20 cellular contexts compared by ENCODE assay signal in the genomic region with DNA sequence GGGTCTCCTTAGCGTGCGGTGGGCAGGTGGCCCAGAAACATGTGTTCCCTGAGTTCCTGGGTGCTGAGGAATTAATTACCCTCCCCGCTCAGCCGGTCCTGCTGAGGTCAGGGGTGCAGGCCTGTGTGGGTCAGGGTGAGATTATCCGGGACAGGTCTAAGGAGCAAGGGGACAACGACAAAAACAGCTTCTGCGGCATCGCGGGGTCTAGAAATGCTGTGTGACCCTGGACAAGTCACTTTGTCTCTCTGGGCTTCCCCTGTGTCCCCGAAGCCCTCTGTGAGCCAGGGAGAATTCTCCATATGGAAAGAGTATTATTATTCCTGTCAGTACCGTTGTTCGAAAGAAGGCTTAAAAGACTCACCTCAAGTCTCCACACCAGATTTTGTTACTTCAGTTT.
A peak's percentile ranks its signal among the peaks of the same experiment; 100 is the strongest.
DNase-seq lines count a peak whose midpoint lies in the region; ATAC-seq, FAIRE-seq and TF ChIP-seq lines count a peak whose summit lies in the region.
"Had no signal": no experiment of that assay in that cellular context is flagged by ENCODE, and none has a peak within 500 bp of the region (broad histone marks: within the 10 kb centered on the region; RNA-seq: fewer than 3 reads in every experiment).

No MANE protein-coding gene starts in this region.

- no peak for TF ChIP-seq POLR2A in HepG2 (IDR thresholded peaks at IDR 0.05; ENCODE audit: insufficient read depth in 1 of 2, low read depth in 2 of 2, low read length in 2 of 2)
- TF ChIP-seq POLR2A in right lobe of liver (IDR thresholded peaks at IDR 0.05), result no peak

- 35% methylated on average over 9 of the region's 12 CpGs for WGBS in HepG2 (ENCODE audit: low lambda C conversion rate)
- 61% methylated on average over 4 of the region's 12 CpGs for WGBS in right lobe of liver (ENCODE audit: insufficient coverage, low coverage, low lambda C conversion rate, missing lambda C conversion rate)
- no CpG with 5 or more reads among the region's 12 CpGs for WGBS in neuronal stem cell (ENCODE audit: extremely low coverage in 2 of 2, insufficient read length in 2 of 2, insufficient replicate concordance in 1 of 2), 2 donors

- no peak overlapping the region for H3K9ac ChIP-seq in HepG2 (ENCODE audit: insufficient read depth, low read depth, low read length)
- no peak overlapping the region for H3K9ac ChIP-seq in neuronal stem cell (ENCODE audit: low read depth, low read length, poor library complexity)

- intact Hi-C loops in HepG2 (cut with micrococcal nuclease; ENCODE audit: unreplicated experiment), result no loop called here
- intact Hi-C loops in right lobe of liver (cut with DNase I), result no loop called here

- TF ChIP-seq RAD21 in HepG2 (CRISPR knock-in tag; IDR thresholded peaks at IDR 0.05), result no peak

- H3K36me3 ChIP-seq in HepG2 (replicated peaks in 1 of 2; ENCODE audit: control insufficient read depth in 1 of 2, insufficient read depth in 2 of 2, low read length in 2 of 2) (no peaks in the 10 kb centered on the region), right lobe of liver (no peaks in the 10 kb centered on the region), neuronal stem cell (replicated peaks in 1 of 2; ENCODE audit: control insufficient read depth in 2 of 2, insufficient read depth in 2 of 2, low read length in 2 of 2) (no peaks in the 10 kb centered on the region), SJCRH30 (no peaks in the 10 kb centered on the region)

- no peaks in the 10 kb centered on the region for H4K20me1 ChIP-seq in HepG2 (ENCODE audit: insufficient read depth, low read length)

- H3K4me2 ChIP-seq in HepG2 (ENCODE audit: low read depth, low read length) (no peak overlapping the region), neuronal stem cell (ENCODE audit: insufficient read depth, low read length, poor library complexity, severe bottlenecking) (no peak overlapping the region)
- H3K4me2 ChIP-seq: A549 had no signal

- H2BK12ac ChIP-seq in neuronal stem cell (ENCODE audit: low read length), result no peak overlapping the region

- POLR2A ChIA-PET in HepG2 (lab: Yijun Ruan, JAX), result no interaction called here

- TF ChIP-seq CTCF in HepG2 (CRISPR knock-in tag; IDR thresholded peaks at IDR 0.05) (no peak), right lobe of liver (IDR thresholded peaks at IDR 0.05) (no peak)

- H3K4me3 ChIP-seq in HepG2 (replicated peaks in 1 of 3; ENCODE audit: insufficient read depth in 1 of 3, low read depth in 2 of 3, low read length in 3 of 3) (no peak overlapping the region), right lobe of liver (no peak overlapping the region), neuronal stem cell (ENCODE audit: low read length in 2 of 2) (no peak overlapping the region), SJCRH30 (no peak overlapping the region)
- H3K4me3 ChIP-seq: A549 had no signal

- no peak overlapping the region for H4K8ac ChIP-seq in neuronal stem cell (ENCODE audit: low read depth, low read length)

- H3K79me1 ChIP-seq in neuronal stem cell (ENCODE audit: low read depth, low read length), result no peaks in the 10 kb centered on the region

- ATAC-seq in HepG2, result no peak
- ATAC-seq in right lobe of liver, result no peak
- ATAC-seq in HG02938 (IDR thresholded peaks at IDR 0.05; ENCODE audit: unreplicated experiment), result no peak
- ATAC-seq: A549 had no signal

- H3K27me3 ChIP-seq in HepG2 (ENCODE audit: control insufficient read depth in 1 of 2, insufficient read depth in 2 of 2, low read length in 2 of 2) (peaks cover 0 to 11% of the 10 kb centered on the region in 2 experiments; a peak in 2 of 5 replicates), right lobe of liver (peaks cover 0 to 9% of the 10 kb centered on the region in 2 donors), neuronal stem cell (ENCODE audit: control insufficient read depth in 3 of 3, insufficient read depth in 3 of 3, low read depth in 1 of 3, low read length in 3 of 3) (peaks cover 0 to 3% (median 0%) of the 10 kb centered on the region in 3 experiments), SJCRH30 (no peaks in the 10 kb centered on the region)

- H3K79me2 ChIP-seq in HepG2 (ENCODE audit: insufficient read depth, low read length), result no peaks in the 10 kb centered on the region

- no peak overlapping the region for H3K14ac ChIP-seq in neuronal stem cell (ENCODE audit: low read length)

- in situ Hi-C loops in HepG2 (cut with HindIII; ENCODE audit: extremely low pct_ligation_motif_present, low pct_unique_long_range_greater_than_20kb), result no loop called here

- BruUV-seq in HepG2 (replicated peaks; lab: Mats Ljungman, UMichigan), result no TSS peak

- no peak overlapping the region for H2BK15ac ChIP-seq in neuronal stem cell (ENCODE audit: low read length)

- no peak overlapping the region for H2BK5ac ChIP-seq in neuronal stem cell (ENCODE audit: low read length)

- H2BK120ac ChIP-seq in neuronal stem cell (ENCODE audit: low read depth, low read length), result no peak overlapping the region

- no peak for TF ChIP-seq EP300 in HepG2 (IDR thresholded peaks at IDR 0.05; ENCODE audit: low read depth in 2 of 2, low read length in 2 of 2)
- no peak for TF ChIP-seq EP300 in HepG2 (CRISPR knock-in tag; IDR thresholded peaks at IDR 0.05; ENCODE audit: borderline replicate concordance)

- no peak overlapping the region for H3K4ac ChIP-seq in neuronal stem cell (ENCODE audit: low read length)

- H3K9me3 ChIP-seq in HepG2 (ENCODE audit: low read length) (no peaks in the 10 kb centered on the region), right lobe of liver (no peaks in the 10 kb centered on the region), neuronal stem cell (replicated peaks in 1 of 2; ENCODE audit: control insufficient read depth in 2 of 2, insufficient read depth in 1 of 2, low read depth in 1 of 2, low read length in 2 of 2) (peaks cover 5 to 8% of the 10 kb centered on the region in 2 donors), SJCRH30 (replicated peaks) (no peaks in the 10 kb centered on the region)
- H3K9me3 ChIP-seq: A549, Caco-2 had no signal

- DNase-seq in HepG2 (ENCODE audit: low spot score), result no peak
- no peak for DNase-seq in right lobe of liver
- DNase-seq in neuronal stem cell (ENCODE audit: low spot score), result no peak
- no peak for DNase-seq in SJCRH30
- DNase-seq: AML-193; C1 segment of cervical spinal cord; Caco-2; Calu3; CD4-positive, alpha-beta memory T cell; CD4-positive, CD25-positive, alpha-beta regulatory T cell; CD8-positive, alpha-beta memory T cell; DMS79 treated with DMSO at 0.1 percent for 48 hours; GF-D8 had no signal

- H2AK5ac ChIP-seq in neuronal stem cell (ENCODE audit: low read depth, low read length), result peak overlapping the region; percentile 28

- H3K27ac ChIP-seq in HepG2 (ENCODE audit: extremely low read length, insufficient read depth, low read length), result no peak overlapping the region
- no peak overlapping the region for H3K27ac ChIP-seq in right lobe of liver
- H3K27ac ChIP-seq in neuronal stem cell (replicated peaks; ENCODE audit: low read length), result no peak overlapping the region
- H3K27ac ChIP-seq in SJCRH30, result no peak overlapping the region
- H3K27ac ChIP-seq: 22Rv1, A549 had no signal

- FAIRE-seq in HepG2 (lab: Jason Lieb, UNC), result no peak
- FAIRE-seq: A549, D721Med, G401.6, GM12891, GM19239 had no signal

- H3K23ac ChIP-seq in neuronal stem cell (ENCODE audit: low read depth, low read length, poor library complexity), result no peak overlapping the region

- CTCF ChIA-PET in HepG2 (lab: Yijun Ruan, JAX; ENCODE audit: low intra/inter-chr PET ratio, low total read pairs), result no interaction called here

- no peak overlapping the region for H4K91ac ChIP-seq in neuronal stem cell (ENCODE audit: low read depth, low read length, poor library complexity)

- H2AFZ ChIP-seq in HepG2 (ENCODE audit: low read length), result no peak overlapping the region
- no peak overlapping the region for H2AFZ ChIP-seq in neuronal stem cell (ENCODE audit: low read length)

- H3K4me1 ChIP-seq in HepG2 (ENCODE audit: insufficient read depth, low read length), result no peaks in the 10 kb centered on the region
- H3K4me1 ChIP-seq in right lobe of liver, result no peaks in the 10 kb centered on the region
- peaks cover 21% of the 10 kb centered on the region in 2 donors for H3K4me1 ChIP-seq in neuronal stem cell (ENCODE audit: control insufficient read depth in 2 of 2, insufficient read depth in 1 of 2, low read depth in 1 of 2, low read length in 2 of 2)
- peaks cover 48% of the 10 kb centered on the region for H3K4me1 ChIP-seq in SJCRH30
- H3K4me1 ChIP-seq: A549, Caco-2 had no signal

- H3K18ac ChIP-seq in neuronal stem cell (ENCODE audit: low read length), result no peak overlapping the region

TF ChIP-seq in HepG2, 621 proteins besides CTCF, POLR2A, EP300 and RAD21:
- TF ChIP-seq FIP1L1 (IDR thresholded peaks at IDR 0.05; ENCODE audit: borderline replicate concordance, insufficient read depth, low read depth, low read length) (no peak), ZNF768 (CRISPR knock-in tag; IDR thresholded peaks at IDR 0.05) (peak; percentile 55; the same call in 1 of the 2 replicates)
